Comparison of ENCODE assay signal across 8 cellular contexts in genomic region chr5:140107312-140108092, GRCh38. TPM values are rescaled to one million over a fixed set of nuclear protein-coding genes. Genes with fewer than 3 reads are reported as not detected.
DNase-seq lines count a peak whose midpoint lies in the region; ATAC-seq, FAIRE-seq and TF ChIP-seq lines count a peak whose summit lies in the region.

No MANE protein-coding gene starts in this region.

- peak; percentile 96 for DNase-seq in Calu3
- peak; percentile 92 for DNase-seq in HT1080 (ENCODE audit: low read depth)
- peak; percentile 68 for DNase-seq in NT2/D1 (ENCODE audit: low read depth, low spot score)
- peak; percentile 95 for DNase-seq in activated CD8-positive, alpha-beta memory T cell treated with anti-CD3 and anti-CD28 coated beads, Interleukin-2, amount 50 U/mL, for 48 hours
- peak; percentile 94 for DNase-seq in endothelial cell of umbilical vein (ENCODE audit: low read depth, low spot score)
- peak; percentile 78 to 92 for DNase-seq in stimulated activated CD8-positive, alpha-beta memory T cell treated with anti-CD3 and anti-CD28 coated beads, Interleukin-2, amount 100 ng/mL, for 48 hours (ENCODE audit: low read depth in 2 of 2)

- H3K4me3 ChIP-seq in NT2/D1 (ENCODE audit: insufficient read length, low read depth), result peak overlapping the region; percentile 52
- peak overlapping the region; percentile 51 to 77 (median 56) for H3K4me3 ChIP-seq in endothelial cell of umbilical vein (replicated peaks in 1 of 3; ENCODE audit: insufficient read depth in 1 of 3, low read depth in 1 of 3, low read length in 3 of 3)
- H3K4me3 ChIP-seq in mononuclear cell (ENCODE audit: low read length), result peak overlapping the region; percentile 50

- peaks cover 52% of the 10 kb centered on the region for H3K27me3 Mint-ChIP-seq in Calu3 (ENCODE audit: unreplicated experiment)

- BruUV-seq in Calu3 (replicated peaks; lab: Mats Ljungman, UMichigan), result no TSS peak
- TSS peak; percentile 88 for BruUV-seq in endothelial cell of umbilical vein (replicated peaks; lab: Mats Ljungman, UMichigan)

- peak overlapping the region; percentile 86 for H3K9ac ChIP-seq in NT2/D1 (ENCODE audit: insufficient read length, low read depth)
- H3K9ac ChIP-seq in endothelial cell of umbilical vein (replicated peaks; ENCODE audit: extremely low read depth, insufficient read depth, low read length), result peak overlapping the region; percentile 69

- H3K4me1 Mint-ChIP-seq in Calu3 (ENCODE audit: low read depth, unreplicated experiment), result peaks cover 30% of the 10 kb centered on the region

- H3K27me3 ChIP-seq in NT2/D1 (ENCODE audit: insufficient read depth, insufficient read length) (peaks cover 68% of the 10 kb centered on the region), endothelial cell of umbilical vein (ENCODE audit: control insufficient read depth in 2 of 2, insufficient read depth in 2 of 2, low read length in 2 of 2) (peaks cover 33 to 67% of the 10 kb centered on the region in 2 experiments), mononuclear cell (ENCODE audit: insufficient read depth, low read length) (peaks cover 58% of the 10 kb centered on the region)

- peak; percentile 86 for ATAC-seq in GM21360 (IDR thresholded peaks at IDR 0.05; ENCODE audit: unreplicated experiment)

- FAIRE-seq in endothelial cell of umbilical vein (lab: Jason Lieb, UNC), result peak; percentile 35

- peaks cover 27% of the 10 kb centered on the region for H3K36me3 Mint-ChIP-seq in Calu3 (ENCODE audit: insufficient read depth, unreplicated experiment)

- H3K4me2 ChIP-seq in endothelial cell of umbilical vein (ENCODE audit: insufficient read depth, low read length), result peak overlapping the region; percentile 68

- peak overlapping the region; percentile 81 for H3K4me3 Mint-ChIP-seq in Calu3 (ENCODE audit: low read depth, unreplicated experiment)

- no peaks in the 10 kb centered on the region for H3K9me1 ChIP-seq in endothelial cell of umbilical vein (replicated peaks; ENCODE audit: control insufficient read depth, extremely low read depth, insufficient read depth, low read length)

- peak overlapping the region; percentile 53 for H3K27ac ChIP-seq in endothelial cell of umbilical vein (ENCODE audit: insufficient read depth, low read depth, low read length)

- H3K9me3 ChIP-seq in NT2/D1 (ENCODE audit: insufficient read depth, low read length) (no peaks in the 10 kb centered on the region), endothelial cell of umbilical vein (replicated peaks; ENCODE audit: control insufficient read depth, insufficient read depth, low read length) (no peaks in the 10 kb centered on the region), mononuclear cell (ENCODE audit: low read depth, low read length) (no peaks in the 10 kb centered on the region)

- TF ChIP-seq CTCF in Calu3 (IDR thresholded peaks at IDR 0.05; ENCODE audit: unreplicated experiment) (peak; percentile 21), endothelial cell of umbilical vein (IDR thresholded peaks at IDR 0.05; ENCODE audit: extremely low read depth in 1 of 2, insufficient read depth in 1 of 2, low read depth in 1 of 2, low read length in 2 of 2) (peak in 1 of 2 donors; percentile 35)

- H3K36me3 ChIP-seq in NT2/D1 (ENCODE audit: insufficient read depth, insufficient read length, low read length) (no peaks in the 10 kb centered on the region), endothelial cell of umbilical vein (ENCODE audit: control insufficient read depth in 2 of 2, extremely low read depth in 1 of 2, insufficient read depth in 2 of 2, low read length in 2 of 2) (no peaks in the 10 kb centered on the region)

- H3K79me2 ChIP-seq in endothelial cell of umbilical vein (ENCODE audit: control insufficient read depth, insufficient read depth, low read length), result peaks cover 4% of the 10 kb centered on the region

- peak overlapping the region; percentile 57 for H3K27ac Mint-ChIP-seq in Calu3 (ENCODE audit: unreplicated experiment)

- TF ChIP-seq POLR2A in endothelial cell of umbilical vein (IDR thresholded peaks at IDR 0.05; ENCODE audit: low read depth, low read length), result peak; percentile 74

- H2AFZ ChIP-seq in endothelial cell of umbilical vein (ENCODE audit: low read depth, low read length), result peak overlapping the region; percentile 95

- no peaks in the 10 kb centered on the region for H3K9me3 Mint-ChIP-seq in Calu3 (ENCODE audit: low read depth, unreplicated experiment)

- CTCF ChIA-PET in Calu3 (lab: Charles Lee) (interaction anchor here (0.5 to 2.3 kb wide), 7 partner anchors 9 to 1877 kb away, joined by 3 to 6 read pairs (median 4); no protein-coding TSS in a partner anchor), endothelial cell of umbilical vein (lab: Charles Lee) (interaction anchor here (0.8 to 1.4 kb wide), 7 partner anchors 35 to 320 kb away, joined by 3 to 7 read pairs (median 5); partner anchors contain the start of gene NRG2)

- dilution Hi-C loops in endothelial cell of umbilical vein (cut with MboI; ENCODE audit: extremely low pct_ligation_motif_present, low sequenced_read_pairs), result no loop called here

- POLR2A ChIA-PET in endothelial cell of umbilical vein (lab: Charles Lee), result no interaction called here

- H4K20me1 ChIP-seq in endothelial cell of umbilical vein (replicated peaks; ENCODE audit: control insufficient read depth, extremely low read depth, insufficient read depth, low read length), result no peaks in the 10 kb centered on the region

- intact Hi-C loops in Calu3 (cut with micrococcal nuclease; ENCODE audit: unreplicated experiment), result no loop called here
- intact Hi-C loops in endothelial cell of umbilical vein (cut with micrococcal nuclease), result loop anchor here (1.0 to 2.0 kb wide), 3 partner anchors 8 to 65 kb away; partner anchors contain the start of gene NRG2

- H3K4me1 ChIP-seq in NT2/D1 (ENCODE audit: insufficient read depth, insufficient read length) (peaks cover 5% of the 10 kb centered on the region), endothelial cell of umbilical vein (ENCODE audit: control insufficient read depth, extremely low read depth, insufficient read depth, low read length) (peaks cover 14% of the 10 kb centered on the region), mononuclear cell (ENCODE audit: insufficient read depth, low read length) (peaks cover 37% of the 10 kb centered on the region)

TF ChIP-seq in endothelial cell of umbilical vein, 7 proteins besides CTCF, POLR2A, EP300 and RAD21:
- TF ChIP-seq GATA2 (IDR thresholded peaks at IDR 0.05; ENCODE audit: insufficient read depth, insufficient read length, low read depth, low read length) (no peak), MYC (IDR thresholded peaks at IDR 0.05; ENCODE audit: low read depth, low read length) (peak; percentile 14), MAX (IDR thresholded peaks at IDR 0.05; ENCODE audit: insufficient read depth, insufficient read length) (no peak), EZH2 (IDR thresholded peaks at IDR 0.05; ENCODE audit: borderline replicate concordance, low read depth, low read length, severe bottlenecking) (no peak), POLR2AphosphoS5 (IDR thresholded peaks at IDR 0.05; ENCODE audit: insufficient read depth, low read depth, low read length) (peak; percentile 95), FOS (IDR thresholded peaks at IDR 0.05; ENCODE audit: borderline replicate concordance, insufficient read depth, low read length) (no peak), JUN (IDR thresholded peaks at IDR 0.05; ENCODE audit: borderline replicate concordance, insufficient read depth, insufficient read length, low read depth) (no peak)

RNA-seq across cellular contexts. Expression of gene PURA, which starts 6.4 kb away (rescaled TPM):
- total RNA-seq in Calu3 (2022) (16.2 and 16.7 TPM in 2 replicates), endothelial cell of umbilical vein (8.1 and 8.2 TPM in 2 replicates), mononuclear cell (6.5 TPM)
- total RNA-seq in HT1080 (2014; rRNA removed; shearing (Covaris generic)), result 8.8 and 12.2 TPM in 2 replicates
- polyA plus RNA-seq in HT1080 (2015; cell fraction: cytosol; rRNA removed), result 6.2 and 6.4 TPM in 2 replicates
- 5.9 and 6.0 TPM in 2 replicates for polyA plus RNA-seq in HT1080 (2015; cell fraction: nucleus; rRNA removed)
- 1.1 and 1.3 TPM in 2 replicates for polyA plus RNA-seq in endothelial cell of umbilical vein
- polyA plus RNA-seq in endothelial cell of umbilical vein (2011; cell fraction: cytosol; rRNA removed), result 1.2 TPM in 2 replicates
- 1.8 and 2.4 TPM in 2 replicates for polyA plus RNA-seq in endothelial cell of umbilical vein (2011; cell fraction: nucleus; rRNA removed)
- 2.8 and 3.3 TPM in 2 replicates for polyA plus RNA-seq in endothelial cell of umbilical vein (2012)
- 3.3 and 4.3 TPM in 2 replicates for polyA minus RNA-seq in endothelial cell of umbilical vein
- polyA minus RNA-seq in endothelial cell of umbilical vein (2011; cell fraction: cytosol; rRNA and poly(A)+ RNA removed), result 6.6 TPM
- polyA minus RNA-seq in endothelial cell of umbilical vein (2011; cell fraction: nucleus; rRNA and poly(A)+ RNA removed), result 7.5 and 7.9 TPM in 2 replicates

RNA-seq across cellular contexts. Expression of gene IGIP, which starts 18.2 kb away (rescaled TPM):
- total RNA-seq in Calu3 (2022), result 5.9 and 6.2 TPM in 2 replicates
- 0.23 and 0.85 TPM in 2 replicates for total RNA-seq in HT1080 (2014; rRNA removed; shearing (Covaris generic))
- 0.73 and 1.1 TPM in 2 replicates for polyA plus RNA-seq in HT1080 (2015; cell fraction: cytosol; rRNA removed)
- 3.8 and 4.8 TPM in 2 replicates for polyA plus RNA-seq in HT1080 (2015; cell fraction: nucleus; rRNA removed)
- 2.4 and 3.3 TPM in 2 replicates for total RNA-seq in endothelial cell of umbilical vein
- polyA plus RNA-seq in endothelial cell of umbilical vein, result 0.62 and 0.86 TPM in 2 replicates
- 0.56 and 0.63 TPM in 2 replicates for polyA plus RNA-seq in endothelial cell of umbilical vein (2011; cell fraction: cytosol; rRNA removed)
- 2.4 and 3.3 TPM in 2 replicates for polyA plus RNA-seq in endothelial cell of umbilical vein (2011; cell fraction: nucleus; rRNA removed)
- polyA plus RNA-seq in endothelial cell of umbilical vein (2012), result 1.5 and 1.6 TPM in 2 replicates
- 2.3 and 2.6 TPM in 2 replicates for polyA minus RNA-seq in endothelial cell of umbilical vein
- polyA minus RNA-seq in endothelial cell of umbilical vein (2011; cell fraction: cytosol; rRNA and poly(A)+ RNA removed), result 0.31 TPM
- polyA minus RNA-seq in endothelial cell of umbilical vein (2011; cell fraction: nucleus; rRNA and poly(A)+ RNA removed), result 3.5 and 4.8 TPM in 2 replicates
- total RNA-seq in mononuclear cell, result 2.3 TPM

Comparison
In these comparisons a context has a peak if more than half of its experiments do, and no peak if none do; other contexts are left out.
1. Peak in every context shown above with its lines: DNase-seq, ATAC-seq, H3K4me3 ChIP-seq and H3K27ac ChIP-seq.